In the genomic region with DNA sequence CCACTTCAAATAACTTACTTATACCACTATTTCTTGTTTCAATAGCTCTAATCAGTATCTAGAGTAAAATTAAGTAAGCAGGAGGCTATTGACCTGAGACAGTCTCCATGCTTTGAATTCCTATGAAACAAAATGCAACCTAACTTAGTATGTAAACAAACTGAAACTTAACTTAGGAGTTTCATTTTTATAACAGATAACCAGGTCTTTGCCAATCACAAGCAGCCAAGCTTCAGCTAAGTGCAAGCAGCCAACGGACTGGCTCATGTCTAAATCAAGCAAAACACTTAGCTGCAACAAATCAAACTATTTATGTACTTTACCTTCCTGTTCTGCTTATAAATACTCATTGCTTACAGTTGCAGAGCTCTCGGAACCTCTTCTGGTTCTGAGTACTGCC, we compare ENCODE assay signal across 1 cellular context.
TF ChIP-seq lines count a peak whose summit lies in the region.

No MANE protein-coding gene starts in this region.

TF ChIP-seq in K562, 482 proteins besides CTCF, POLR2A, EP300 and RAD21 (continued from another document):
- TF ChIP-seq, protein P1, sequence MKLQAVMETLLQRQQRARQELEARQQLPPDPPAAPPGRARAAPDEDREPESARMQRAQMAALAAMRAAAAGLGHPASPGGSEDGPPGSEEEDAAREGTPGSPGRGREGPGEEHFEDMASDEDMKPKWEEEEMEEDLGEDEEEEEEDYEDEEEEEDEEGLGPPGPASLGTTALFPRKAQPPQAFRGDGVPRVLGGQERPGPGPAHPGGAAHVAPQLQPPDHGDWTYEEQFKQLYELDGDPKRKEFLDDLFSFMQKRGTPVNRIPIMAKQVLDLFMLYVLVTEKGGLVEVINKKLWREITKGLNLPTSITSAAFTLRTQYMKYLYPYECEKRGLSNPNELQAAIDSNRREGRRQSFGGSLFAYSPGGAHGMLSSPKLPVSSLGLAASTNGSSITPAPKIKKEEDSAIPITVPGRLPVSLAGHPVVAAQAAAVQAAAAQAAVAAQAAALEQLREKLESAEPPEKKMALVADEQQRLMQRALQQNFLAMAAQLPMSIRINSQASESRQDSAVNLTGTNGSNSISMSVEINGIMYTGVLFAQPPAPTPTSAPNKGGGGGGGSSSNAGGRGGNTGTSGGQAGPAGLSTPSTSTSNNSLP (IDR thresholded peaks at IDR 0.05; ENCODE audit: borderline replicate concordance, low read depth, low read length) = peak; percentile 51; the same call in 1 of the 2 replicates
- TF ChIP-seq ZNF197 (CRISPR knock-in tag; IDR thresholded peaks at IDR 0.05; ENCODE audit: low read depth) (no peak), HDGF (IDR thresholded peaks at IDR 0.05) (no peak), FOXK2 (conservative IDR thresholded peaks at IDR 0.05 in 1 of 2, IDR thresholded peaks at IDR 0.05 in 1 of 2; ENCODE audit: low read depth in 2 of 2) (peak in 1 of 2 experiments; percentile 45; a peak in 2 of 4 replicates), CBX2 (IDR thresholded peaks at IDR 0.05; ENCODE audit: insufficient read depth, low read length, poor library complexity, severe bottlenecking) (no peak), ARID1B (IDR thresholded peaks at IDR 0.05) (0 out of 2 replicates have a peak, but pooled peaks have one; percentile 13)
TF ChIP-seq in K562: peak in this region for 18.
